In genomic region chr3:129473766-129474152, GRCh38 we compare ENCODE assay signal across 33 cellular contexts. TPM values are rescaled to one million over a fixed set of nuclear protein-coding genes. Genes with fewer than 3 reads are reported as not detected.
"Had no signal": no experiment of that assay in that cellular context is flagged by ENCODE, and none has a peak within 500 bp of the region (broad histone marks: within the 10 kb centered on the region; RNA-seq: fewer than 3 reads in every experiment).

No MANE protein-coding gene starts in this region.

- H3K4me2 ChIP-seq: smooth muscle cell had no signal

- H3K4me3 ChIP-seq: ovary, psoas muscle, skin epidermis, smooth muscle cell, spleen, stomach, thoracic aorta, tibial artery, transverse colon, upper lobe of right lung, uterus had no signal

- DNase-seq: naive B cell; naive thymus-derived CD8-positive, alpha-beta T cell; nephron progenitor cell; nucleus accumbens; ovary; posterior cingulate gyrus; psoas muscle; right cardiac atrium; spleen; stimulated activated CD4-positive, alpha-beta T cell treated with anti-CD3 and anti-CD28 coated beads, Interleukin-12 subunit alpha, Interleukin-12 subunit beta, amount 100 ng/mL, for 4 hours; stimulated activated CD4-positive, alpha-beta T cell treated with anti-CD3 and anti-CD28 coated beads, Interleukin-1b, Interleukin-23, amount 100 ng/mL, for 48 hours; stimulated activated CD4-positive, alpha-beta T cell treated with anti-CD3 and anti-CD28 coated beads, Interleukin-4, amount 100 ng/mL, for 1 hour; stimulated activated CD4-positive, alpha-beta T cell treated with anti-CD3 and anti-CD28 coated beads, Interleukin-4, amount 100 ng/mL, for 4 hours; stimulated activated naive B cell treated with anti-CD40 and anti-IgM and Interleukin-4, amounts not matched to agents 10 μg/mL and 1 μg/mL and 100 μg/mL, for 72 hours; stimulated activated naive CD4-positive, alpha-beta T cell treated with Interleukin-2 at 50 U/mL for 16 hours; stomach; tibial artery; transverse colon; upper lobe of right lung; uterus had no signal

- H3K9me3 ChIP-seq: neutrophil, ovary, psoas muscle, spleen, stomach, thoracic aorta, tibial artery, transverse colon, upper lobe of right lung, uterus had no signal

- H3K27me3 ChIP-seq: neutrophil, ovary, spleen, stomach, tibial artery, transverse colon, upper lobe of right lung, uterus had no signal

- H3K27ac ChIP-seq: neutrophil, ovary, parathyroid adenoma, psoas muscle, skin epidermis, spleen, stomach, thoracic aorta, tibial artery, transverse colon, upper lobe of right lung, uterus had no signal

- H3K9ac ChIP-seq: parathyroid adenoma had no signal

- H3K4me1 ChIP-seq: psoas muscle, tibial artery, upper lobe of right lung, uterus had no signal

- H3K36me3 ChIP-seq: ovary, uterus had no signal

- ATAC-seq: naive thymus-derived CD8-positive, alpha-beta T cell; natural killer cell treated with Interleukin-12 subunit alpha and Interleukin-12 subunit beta and Interleukin-15 and Interleukin-18, amount 100 ng/mL, for 72 hours; psoas muscle; right cardiac atrium; sciatic nerve; stimulated activated effector memory CD8-positive, alpha-beta T cell treated with anti-CD3 and anti-CD28 coated beads, Interleukin-12 subunit alpha, Interleukin-12 subunit beta, amount 100 ng/mL, for 72 hours; stimulated activated naive B cell treated with anti-CD40 and anti-IgM and Interleukin-4, amounts not matched to agents 10 μg/mL and 1 μg/mL and 100 μg/mL, for 72 hours; upper lobe of right lung had no signal

- H2AFZ ChIP-seq: parathyroid adenoma had no signal

RNA-seq across cellular contexts. Expression of gene EFCAB12, which starts 45.3 kb away (rescaled TPM):
- total RNA-seq: psoas muscle, urinary bladder had no signal
- polyA plus RNA-seq: smooth muscle cell had no signal

RNA-seq across cellular contexts. Expression of gene RHO, which starts 54.7 kb away (rescaled TPM):
- total RNA-seq: natural killer cell treated with Interleukin-12 subunit alpha and Interleukin-12 subunit beta and Interleukin-15 and Interleukin-18, amount 100 ng/mL, for 72 hours; neural crest cell; psoas muscle; renal cortical epithelial cell; right cardiac atrium; sciatic nerve; spleen; stomach; subcutaneous adipose tissue; temporal lobe; thoracic aorta; transverse colon; upper lobe of right lung; urinary bladder had no signal
- polyA plus RNA-seq: naive thymus-derived CD8-positive, alpha-beta T cell; ovary; right cardiac atrium; smooth muscle cell; spleen; stomach; urinary bladder had no signal
